16 cellular contexts compared by ENCODE assay signal in the genomic region with DNA sequence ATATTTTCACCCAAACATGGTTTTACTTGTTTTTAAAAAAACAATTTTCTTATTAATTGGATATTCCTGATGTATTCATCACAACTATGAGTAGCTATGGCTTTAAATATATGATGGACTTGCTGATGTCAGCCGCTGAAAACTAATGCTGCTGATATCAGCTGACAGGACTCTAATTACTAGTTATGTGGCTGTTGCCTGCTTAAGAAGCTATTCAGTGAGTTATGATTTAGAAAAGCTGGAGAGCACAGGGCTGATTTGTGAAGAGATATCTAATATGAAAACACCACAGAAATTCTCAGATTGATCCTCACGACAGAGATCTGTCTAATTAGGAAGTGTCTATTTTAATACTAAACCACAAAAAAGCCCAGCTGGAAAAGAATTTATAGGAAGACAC.
"Had no signal": no experiment of that assay in that cellular context is flagged by ENCODE, and none has a peak within 500 bp of the region (broad histone marks: within the 10 kb centered on the region; RNA-seq: fewer than 3 reads in every experiment).

No MANE protein-coding gene starts in this region.

- H3K36me3 Mint-ChIP-seq: neural progenitor cell; stimulated activated memory B cell treated with anti-CD40 and anti-IgM and Interleukin-4, amounts not matched to agents 10 μg/mL and 1 μg/mL and 100 μg/mL, for 72 hours had no signal

- H3K27ac ChIP-seq: adrenal gland, gastroesophageal sphincter, neural progenitor cell, parathyroid adenoma, right atrium auricular region, spleen had no signal

- ATAC-seq: gastroesophageal sphincter; stimulated activated memory B cell treated with anti-CD40 and anti-IgM and Interleukin-4, amounts not matched to agents 10 μg/mL and 1 μg/mL and 100 μg/mL, for 72 hours had no signal

- H3K4me3 Mint-ChIP-seq: neural progenitor cell; stimulated activated memory B cell treated with anti-CD40 and anti-IgM and Interleukin-4, amounts not matched to agents 10 μg/mL and 1 μg/mL and 100 μg/mL, for 72 hours had no signal

- H3K4me1 Mint-ChIP-seq: neural progenitor cell; stimulated activated memory B cell treated with anti-CD40 and anti-IgM and Interleukin-4, amounts not matched to agents 10 μg/mL and 1 μg/mL and 100 μg/mL, for 72 hours had no signal

- H3K9me3 ChIP-seq: adrenal gland, colonic mucosa, gastroesophageal sphincter, right atrium auricular region, spleen had no signal

- H3K36me3 ChIP-seq: adrenal gland, colonic mucosa, gastroesophageal sphincter, neural progenitor cell, right atrium auricular region, spleen had no signal

- H3K4me1 ChIP-seq: neural progenitor cell, spleen had no signal

- H3K9me3 Mint-ChIP-seq: activated T-helper 2 cell treated with anti-CD3 and anti-CD28 coated beads, Interferon-gamma antibody, Interleukin-2, Interleukin-4, amounts not matched to agents 10 μg/mL and 5 μg/mL and 100 μg/mL, durations not matched to agents 14 hours and 24 hours and 36 hours; neural progenitor cell; stimulated activated memory B cell treated with anti-CD40 and anti-IgM and Interleukin-4, amounts not matched to agents 10 μg/mL and 1 μg/mL and 100 μg/mL, for 72 hours had no signal

- H3K27me3 ChIP-seq: adrenal gland, colonic mucosa, gastroesophageal sphincter, neural progenitor cell, right atrium auricular region, spleen had no signal

- DNase-seq: activated CD4-positive, alpha-beta T cell treated with anti-CD3 and anti-CD28 coated beads, Interleukin-2, amount 50 U/mL, for 1 hour; activated CD4-positive, CD25-positive, alpha-beta regulatory T cell; activated naive CD4-positive, alpha-beta T cell treated with anti-CD3 and anti-CD28 coated beads, Interleukin-2, amount 50 U/mL, for 16 hours; adrenal gland; caudate nucleus; colonic mucosa; spleen; stimulated activated CD4-positive, alpha-beta T cell treated with anti-CD3 and anti-CD28 coated beads, Interleukin-1b, Interleukin-23, amount 100 ng/mL, for 48 hours; substantia nigra; trophoblast cell had no signal

- H3K27ac Mint-ChIP-seq: activated T-helper 2 cell treated with anti-CD3 and anti-CD28 coated beads, Interferon-gamma antibody, Interleukin-2, Interleukin-4, amounts not matched to agents 10 μg/mL and 5 μg/mL and 100 μg/mL, durations not matched to agents 14 hours and 24 hours and 36 hours; neural progenitor cell; stimulated activated memory B cell treated with anti-CD40 and anti-IgM and Interleukin-4, amounts not matched to agents 10 μg/mL and 1 μg/mL and 100 μg/mL, for 72 hours had no signal

- H3K4me3 ChIP-seq: adrenal gland, colonic mucosa, gastroesophageal sphincter, neural progenitor cell, right atrium auricular region, spleen had no signal
